ENCODE assay signal across 16 cellular contexts in genomic region chr18:48735856-48736255, GRCh38.
DNase-seq lines count a peak whose midpoint lies in the region; ATAC-seq and TF ChIP-seq lines count a peak whose summit lies in the region.
"Had no signal": no experiment of that assay in that cellular context is flagged by ENCODE, and none has a peak within 500 bp of the region (broad histone marks: within the 10 kb centered on the region; RNA-seq: fewer than 3 reads in every experiment).

No MANE protein-coding gene starts in this region.

- H3K4me1 ChIP-seq in SK-N-SH (ENCODE audit: control insufficient read depth in 1 of 2, insufficient read depth in 2 of 2, low read depth in 1 of 2, low read length in 1 of 2) = peaks cover 15 to 35% of the 10 kb centered on the region in 2 experiments; a peak in 3 of 4 replicates
- H3K4me1 ChIP-seq: Caco-2 had no signal

- peak overlapping the region; percentile 25; the same call in 1 of the 2 replicates for H3K4me2 ChIP-seq in SK-N-SH

- H3K9ac ChIP-seq in SK-N-SH = no peak overlapping the region

- peaks cover 28% of the 10 kb centered on the region; the same call in 1 of the 2 replicates for H3K79me2 ChIP-seq in SK-N-SH (ENCODE audit: insufficient read depth)

- no peaks in the 10 kb centered on the region for H3K9me2 ChIP-seq in SK-N-SH

- TF ChIP-seq EP300 in SK-N-SH (IDR thresholded peaks at IDR 0.05; ENCODE audit: borderline replicate concordance in 1 of 2, low read depth in 1 of 2, low read length in 1 of 2) = no peak

- WGBS in SK-N-SH (ENCODE audit: low lambda C conversion rate) = 93% methylated on average over 9 of the region's 12 CpGs

- TF ChIP-seq CTCF in SK-N-SH (IDR thresholded peaks at IDR 0.05) = no peak
- TF ChIP-seq CTCF in osteocyte (IDR thresholded peaks at IDR 0.05) = no peak

- H3K9me3 ChIP-seq in SK-N-SH = no peaks in the 10 kb centered on the region
- H3K9me3 ChIP-seq: Caco-2 had no signal

- POLR2A ChIA-PET in SK-N-SH (lab: Yijun Ruan, JAX) = no interaction called here

- no peaks in the 10 kb centered on the region for H3K27me3 ChIP-seq in SK-N-SH (ENCODE audit: insufficient read depth)

- CTCF ChIA-PET in SK-N-SH (lab: Yijun Ruan, JAX) = no interaction called here

- ATAC-seq in SK-N-SH treated with all-trans-retinoic acid at 6 μM for 48 hours (no peak), HG03280 (IDR thresholded peaks at IDR 0.05; ENCODE audit: unreplicated experiment) (no peak), HG03108 (IDR thresholded peaks at IDR 0.05; ENCODE audit: unreplicated experiment) (no peak)

- no peak for DNase-seq in SK-N-SH
- peak; percentile 50 for DNase-seq in fibroblast of peridontal ligament (ENCODE audit: extremely low read depth)
- DNase-seq in osteocyte (ENCODE audit: extremely low spot score, unreplicated experiment) = no peak
- DNase-seq in stimulated activated naive CD4-positive, alpha-beta T cell (lab: John Stamatoyannopoulos, UW) = no peak
- DNase-seq in DMS 273 treated with DMSO at 0.1 percent for 48 hours (lab: John Stamatoyannopoulos, UW) = no peak
- DNase-seq: Caco-2; CD8-positive, alpha-beta memory T cell; DMS53; GF-D8; GOT3; H9 had no signal

- peaks cover 60% of the 10 kb centered on the region for H3K4me1 Mint-ChIP-seq in osteocyte (ENCODE audit: unreplicated experiment)

- H3K27ac ChIP-seq in SK-N-SH (ENCODE audit: low read depth in 2 of 2, low read length in 1 of 2) = no peak overlapping the region
- H3K27ac ChIP-seq: 22Rv1, HL-60 had no signal

- H3K9me3 Mint-ChIP-seq in osteocyte (ENCODE audit: unreplicated experiment) = no peaks in the 10 kb centered on the region
- H3K9me3 Mint-ChIP-seq: CD8-positive, alpha-beta memory T cell; H9 had no signal

- H2AFZ ChIP-seq in SK-N-SH (ENCODE audit: low read depth) = no peak overlapping the region

- peaks cover 14% of the 10 kb centered on the region for H3K36me3 Mint-ChIP-seq in osteocyte (ENCODE audit: unreplicated experiment)

- TF ChIP-seq RAD21 in SK-N-SH (IDR thresholded peaks at IDR 0.05; ENCODE audit: low read length) = no peak

- no peaks in the 10 kb centered on the region for H3F3A ChIP-seq in SK-N-SH (replicated peaks; ENCODE audit: insufficient read depth)

- peaks cover 0 to 2% of the 10 kb centered on the region in 2 experiments for H3K36me3 ChIP-seq in SK-N-SH (replicated peaks in 1 of 2; ENCODE audit: control insufficient read depth in 1 of 2, insufficient read depth in 2 of 2, low read length in 1 of 2)

- H4K20me1 ChIP-seq in SK-N-SH (ENCODE audit: insufficient read depth) = peaks cover 31% of the 10 kb centered on the region; the same call in 1 of the 2 replicates

- H3K27ac Mint-ChIP-seq in osteocyte (ENCODE audit: unreplicated experiment) = peak overlapping the region; percentile 71

- H3K27me3 Mint-ChIP-seq in osteocyte (ENCODE audit: unreplicated experiment) = no peaks in the 10 kb centered on the region

- H3K4me3 ChIP-seq in SK-N-SH (ENCODE audit: low read depth in 2 of 2, low read length in 1 of 2) = no peak overlapping the region

- no peak overlapping the region for H3K4me3 Mint-ChIP-seq in osteocyte (ENCODE audit: unreplicated experiment)
- H3K4me3 Mint-ChIP-seq: CD8-positive, alpha-beta memory T cell; H9 had no signal

TF ChIP-seq in SK-N-SH, 30 proteins besides CTCF, POLR2A, EP300 and RAD21 (continues in another document):
- no peak for TF ChIP-seq GATA2 (CRISPR knock-in tag; IDR thresholded peaks at IDR 0.05)
- no peak for TF ChIP-seq USF1 (IDR thresholded peaks at IDR 0.05; ENCODE audit: borderline replicate concordance, low read depth)
- no peak for TF ChIP-seq SIN3A (IDR thresholded peaks at IDR 0.05; ENCODE audit: borderline replicate concordance, low read depth, low read length)
- no peak for TF ChIP-seq CHD2 (IDR thresholded peaks at IDR 0.05; ENCODE audit: low read length, partially characterized antibody)
- TF ChIP-seq NRF1 (IDR thresholded peaks at IDR 0.05; ENCODE audit: low read depth, low read length) = no peak
- TF ChIP-seq REST (IDR thresholded peaks at IDR 0.05; ENCODE audit: low read depth, low read length) = no peak
- TF ChIP-seq MEF2A (IDR thresholded peaks at IDR 0.05; ENCODE audit: borderline replicate concordance, low read depth) = no peak
- TF ChIP-seq FOSL2 (IDR thresholded peaks at IDR 0.05; ENCODE audit: borderline replicate concordance, low read depth) = no peak
- TF ChIP-seq MXI1 (IDR thresholded peaks at IDR 0.05; ENCODE audit: low read depth, low read length) = no peak
- TF ChIP-seq TCF12 (IDR thresholded peaks at IDR 0.05) = no peak

TF ChIP-seq in SK-N-SH treated with all-trans-retinoic acid at 6 μM for 48 hours, 23 proteins besides CTCF, POLR2A, EP300 and RAD21 (continues in another document):
- no peak for TF ChIP-seq GLIS3 (CRISPR knock-in tag; IDR thresholded peaks at IDR 0.05)
- TF ChIP-seq ZFP3 (CRISPR knock-in tag; IDR thresholded peaks at IDR 0.05) = no peak
- no peak for TF ChIP-seq ZNF70 (CRISPR knock-in tag; IDR thresholded peaks at IDR 0.05)
- no peak for TF ChIP-seq PATZ1 (CRISPR knock-in tag; IDR thresholded peaks at IDR 0.05; ENCODE audit: borderline replicate concordance)
- TF ChIP-seq POU6F1 (CRISPR knock-in tag; IDR thresholded peaks at IDR 0.05; ENCODE audit: borderline replicate concordance, low read depth) = no peak
- TF ChIP-seq ZNF565 (CRISPR knock-in tag; conservative IDR thresholded peaks at IDR 0.05; ENCODE audit: low read depth) = no peak
- no peak for TF ChIP-seq ZFP30 (CRISPR knock-in tag; IDR thresholded peaks at IDR 0.05)
- no peak for TF ChIP-seq ZC3H10 (CRISPR knock-in tag; IDR thresholded peaks at IDR 0.05)
- no peak for TF ChIP-seq CSRNP3 (CRISPR knock-in tag; IDR thresholded peaks at IDR 0.05)
- no peak for TF ChIP-seq OSR1 (CRISPR knock-in tag; IDR thresholded peaks at IDR 0.05)
- TF ChIP-seq ESRRG (CRISPR knock-in tag; IDR thresholded peaks at IDR 0.05) = no peak
- no peak for TF ChIP-seq TSHZ2 (CRISPR knock-in tag; IDR thresholded peaks at IDR 0.05)
